In the genomic region with DNA sequence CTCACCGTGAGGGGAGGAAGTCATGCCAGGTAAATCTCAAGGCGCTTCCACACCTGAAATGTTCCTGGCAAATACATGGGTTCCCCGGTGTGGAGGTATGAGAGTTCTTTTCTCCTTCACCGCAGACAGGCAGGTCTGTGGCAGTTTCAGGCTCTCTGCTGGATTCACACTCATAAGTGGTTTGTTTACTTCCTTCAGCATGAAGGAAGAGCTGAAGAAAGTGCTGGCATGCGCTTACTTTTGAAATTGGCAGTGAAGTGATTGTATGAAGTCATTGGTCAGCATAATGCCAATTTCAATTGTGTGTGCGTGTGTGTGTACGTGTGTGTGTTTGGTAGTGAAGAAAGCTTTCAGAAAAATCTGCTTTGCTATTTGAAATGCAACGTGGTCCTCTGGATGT, we compare ENCODE assay signal across 17 cellular contexts. TPM values are rescaled to one million over a fixed set of nuclear protein-coding genes. Genes with fewer than 3 reads are reported as not detected.
DNase-seq lines count a peak whose midpoint lies in the region; ATAC-seq and TF ChIP-seq lines count a peak whose summit lies in the region.
"Had no signal": no experiment of that assay in that cellular context is flagged by ENCODE, and none has a peak within 500 bp of the region (broad histone marks: within the 10 kb centered on the region; RNA-seq: fewer than 3 reads in every experiment).

No MANE protein-coding gene starts in this region.

- no peak for ATAC-seq in GM18502 (IDR thresholded peaks at IDR 0.05; ENCODE audit: poor library complexity, unreplicated experiment)
- ATAC-seq: stimulated activated effector memory CD8-positive, alpha-beta T cell treated with anti-CD3 and anti-CD28 coated beads, Interleukin-12 subunit alpha, Interleukin-12 subunit beta, amount 100 ng/mL, for 72 hours had no signal

- TF ChIP-seq POLR2A in erythroblast (IDR thresholded peaks at IDR 0.05; ENCODE audit: low read length): no peak

- peak overlapping the region; percentile 42 for H3K27ac ChIP-seq in layer of hippocampus (ENCODE audit: low read depth, low read length)
- H3K27ac ChIP-seq: 22Rv1 had no signal

- H3K27me3 ChIP-seq in layer of hippocampus (ENCODE audit: control insufficient read depth, insufficient read depth, low read length): no peaks in the 10 kb centered on the region
- H3K27me3 ChIP-seq: esophagus squamous epithelium had no signal

- DNase-seq in NCI-H2029 (lab: John Stamatoyannopoulos, UW) (peak; percentile 13), NCI-H2029 treated with DMSO at 0.1 percent for 48 hours (lab: John Stamatoyannopoulos, UW) (no peak), cerebellum (ENCODE audit: low spot score) (peak; percentile 71), superior temporal gyrus (ENCODE audit: extremely low spot score) (peak; percentile 78), erythroblast (lab: John Stamatoyannopoulos, UW) (no peak), COLO668 (lab: John Stamatoyannopoulos, UW; ENCODE audit: unreplicated experiment) (no peak)
- DNase-seq: activated effector memory CD4-positive, alpha-beta T cell treated with anti-CD3 and anti-CD28 coated beads, Interleukin-2, amount 50 U/mL, for 16 hours; esophagus squamous epithelium; HCEC 1CT; mesendoderm; NCI-H1105 treated with DMSO at 0.1 percent for 48 hours; OCI-M1; stimulated activated CD4-positive, alpha-beta T cell treated with anti-CD3 and anti-CD28 coated beads, Interleukin-12 subunit alpha, Interleukin-12 subunit beta, amount 100 ng/mL, for 4 hours had no signal

RNA-seq across cellular contexts. Expression of a gene that starts 43.4 kb away (rescaled TPM):
- total RNA-seq in cerebellum: 53.9 TPM

Comparison
In these comparisons a context has a peak if more than half of its experiments do, and no peak if none do; other contexts are left out.
1. DNase-seq: peak in NCI-H2029 (single experiment), cerebellum (single experiment) and superior temporal gyrus (single experiment); none in NCI-H2029 treated with DMSO at 0.1 percent for 48 hours (single experiment), erythroblast (0 of 2) and COLO668 (single experiment).